In the genomic region with DNA sequence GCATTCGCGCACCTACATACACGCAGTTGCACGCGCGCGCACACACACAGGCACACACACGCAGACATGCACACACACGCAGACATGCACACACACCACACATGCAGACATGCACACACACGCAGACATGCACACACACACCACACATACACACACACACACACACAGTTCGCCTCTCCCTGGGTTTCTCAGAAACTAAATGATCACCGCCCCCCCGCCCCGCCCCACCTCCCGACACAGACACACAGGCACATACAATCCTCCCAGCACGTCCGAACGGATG, we compare ENCODE assay signal across 8 cellular contexts. TPM values are rescaled to one million over a fixed set of nuclear protein-coding genes. Genes with fewer than 3 reads are reported as not detected.
DNase-seq lines count a peak whose midpoint lies in the region; ATAC-seq, FAIRE-seq and TF ChIP-seq lines count a peak whose summit lies in the region.

No MANE protein-coding gene starts in this region.

- H3K27ac Mint-ChIP-seq in stimulated activated naive CD8-positive, alpha-beta T cell treated with anti-CD3 and anti-CD28 coated beads, Interleukin-15, Interleukin-2, amounts not matched to agents 100 ng/mL and 50 ng/mL, for 24 hours, result peak overlapping the region; percentile 39
- H3K27ac Mint-ChIP-seq in type B pancreatic cell, result peak overlapping the region; percentile 94

- CTCF ChIA-PET in GM12878 (lab: Yijun Ruan, JAX), result no interaction called here

- TF ChIP-seq RAD21 in GM12878 (IDR thresholded peaks at IDR 0.05; ENCODE audit: insufficient read depth, low read depth, low read length), result no peak

- POLR2A ChIA-PET in GM12878 (lab: Charles Lee), result no interaction called here

- peak overlapping the region; percentile 82 for H3K4me3 Mint-ChIP-seq in stimulated activated naive CD8-positive, alpha-beta T cell treated with anti-CD3 and anti-CD28 coated beads, Interleukin-15, Interleukin-2, amounts not matched to agents 100 ng/mL and 50 ng/mL, for 24 hours
- H3K4me3 Mint-ChIP-seq in type B pancreatic cell, result peak overlapping the region; percentile 100

- H3K9me3 ChIP-seq in GM12878 (replicated peaks; ENCODE audit: control insufficient read depth, insufficient read depth, low read length) (no peaks in the 10 kb centered on the region), lung (ENCODE audit: control insufficient read depth in 2 of 2, insufficient read depth in 1 of 2, low read length in 1 of 2) (no peaks in the 10 kb centered on the region)

- intact Hi-C loops in GM12878 (cut with micrococcal nuclease; ENCODE audit: unreplicated experiment), result loop anchor here (5.0 to 10.0 kb wide), 11 partner anchors 184 to 1576 kb away; no protein-coding TSS in a partner anchor

- H3K36me3 Mint-ChIP-seq in stimulated activated naive CD8-positive, alpha-beta T cell treated with anti-CD3 and anti-CD28 coated beads, Interleukin-15, Interleukin-2, amounts not matched to agents 100 ng/mL and 50 ng/mL, for 24 hours (ENCODE audit: low read depth), result no peaks in the 10 kb centered on the region
- peaks cover 7% of the 10 kb centered on the region for H3K36me3 Mint-ChIP-seq in type B pancreatic cell

- no peaks in the 10 kb centered on the region for H3K79me2 ChIP-seq in GM12878 (ENCODE audit: control insufficient read depth, insufficient read depth, low read length)

- TF ChIP-seq POLR2A in GM12878 (IDR thresholded peaks at IDR 0.05; ENCODE audit: low read depth, low read length), result no peak

- H3K4me1 ChIP-seq in GM12878 (ENCODE audit: control insufficient read depth, insufficient read depth, low read length) (peaks cover 14% of the 10 kb centered on the region), lung (ENCODE audit: control insufficient read depth in 2 of 2, insufficient read depth in 2 of 2, low read length in 2 of 2) (peaks cover 0 to 12% of the 10 kb centered on the region in 2 donors)

- peaks cover 48% of the 10 kb centered on the region for H3K27me3 Mint-ChIP-seq in stimulated activated naive CD8-positive, alpha-beta T cell treated with anti-CD3 and anti-CD28 coated beads, Interleukin-15, Interleukin-2, amounts not matched to agents 100 ng/mL and 50 ng/mL, for 24 hours
- H3K27me3 Mint-ChIP-seq in type B pancreatic cell, result peaks cover 40% of the 10 kb centered on the region

- RAD21 ChIA-PET in GM12878 (lab: Charles Lee; ENCODE audit: unreplicated experiment), result no interaction called here

- in situ Hi-C loops in GM12878 (cut with MboI), result loop anchor here (5.0 to 10.0 kb wide), 2 partner anchors 884 to 1846 kb away; no protein-coding TSS in a partner anchor

- no peak for TF ChIP-seq EP300 in GM12878 (IDR thresholded peaks at IDR 0.05; ENCODE audit: borderline replicate concordance in 1 of 2, control insufficient read depth in 1 of 2, low read depth in 2 of 2, low read length in 2 of 2)

- whole genome bisulfite sequencing in GM12878 (ENCODE audit: insufficient coverage, insufficient replicate concordance, low lambda C conversion rate, missing lambda C conversion rate), result 0% methylated on average over 13 of the region's 18 CpGs
- 2% methylated on average over 18 of the region's 18 CpGs for WGBS in lung, 2 donors

- H3K36me3 ChIP-seq in GM12878 (ENCODE audit: control insufficient read depth in 2 of 2, insufficient read depth in 2 of 2, low read length in 1 of 2) (no peaks in the 10 kb centered on the region), lung (ENCODE audit: control insufficient read depth in 2 of 2, insufficient read depth in 2 of 2, low read length in 2 of 2) (no peaks in the 10 kb centered on the region)

- no peak overlapping the region for H3K27ac ChIP-seq in GM12878 (ENCODE audit: control insufficient read depth, insufficient read depth)
- no peak overlapping the region for H3K27ac ChIP-seq in lung (ENCODE audit: low read depth in 1 of 2, low read length in 1 of 2)

- peaks cover 0 to 16% of the 10 kb centered on the region in 2 experiments; a peak in 3 of 4 replicates for H3K27me3 ChIP-seq in GM12878 (replicated peaks in 1 of 2; ENCODE audit: control insufficient read depth in 2 of 2, insufficient read depth in 2 of 2, low read length in 1 of 2)
- no peaks in the 10 kb centered on the region for H3K27me3 ChIP-seq in lung (ENCODE audit: control insufficient read depth, insufficient read depth)

- ATAC-seq in stimulated activated naive CD8-positive, alpha-beta T cell treated with anti-CD3 and anti-CD28 coated beads, Interleukin-15, Interleukin-2, amounts not matched to agents 100 U/mL and 50 U/mL, for 24 hours, result no peak
- ATAC-seq in GM12878 (no peak; the same call in 2 of the 3 replicates), lung (ENCODE audit: insufficient read depth, low FRiP score) (no peak), HG03159 (IDR thresholded peaks at IDR 0.05; ENCODE audit: unreplicated experiment) (no peak)

- no peak for DNase-seq in stimulated activated naive CD8-positive, alpha-beta T cell treated with anti-CD3 and anti-CD28 coated beads, Interleukin-15, Interleukin-2, amounts not matched to agents 100 U/mL and 50 U/mL, for 24 hours
- DNase-seq in GM12878 (ENCODE audit: low read depth, low spot score), result no peak
- DNase-seq in lung (ENCODE audit: low spot score), result no peak
- no peak for DNase-seq in type B pancreatic cell (ENCODE audit: extremely low spot score, unreplicated experiment)
- no peak for DNase-seq in 8988T
- no peak for DNase-seq in NCI-H1105 (lab: John Stamatoyannopoulos, UW)

- H3K4me1 Mint-ChIP-seq in stimulated activated naive CD8-positive, alpha-beta T cell treated with anti-CD3 and anti-CD28 coated beads, Interleukin-15, Interleukin-2, amounts not matched to agents 100 ng/mL and 50 ng/mL, for 24 hours (ENCODE audit: low read depth), result peaks cover 40% of the 10 kb centered on the region
- H3K4me1 Mint-ChIP-seq in type B pancreatic cell (ENCODE audit: unreplicated experiment), result peaks cover 33% of the 10 kb centered on the region

- no peak overlapping the region for H3K9ac ChIP-seq in GM12878 (ENCODE audit: control insufficient read depth, insufficient read depth, low read length)

- FAIRE-seq in GM12878 (lab: Jason Lieb, UNC), result no peak

- H3K4me3 ChIP-seq in GM12878, result peak overlapping the region; percentile 82; the same call in 1 of the 2 replicates
- H3K4me3 ChIP-seq in lung, result peak overlapping the region; percentile 72

- no peak for TF ChIP-seq CTCF in GM12878 (IDR thresholded peaks at IDR 0.05 in 2 of 3, conservative IDR thresholded peaks at IDR 0.05 in 1 of 3; ENCODE audit: control insufficient read depth in 2 of 3, extremely low read depth in 1 of 3, insufficient read depth in 1 of 3, low read depth in 3 of 3, low read length in 3 of 3)
- no peak for TF ChIP-seq CTCF in lung (IDR thresholded peaks at IDR 0.05; ENCODE audit: control extremely low read depth, extremely low read depth)
- TF ChIP-seq CTCF in type B pancreatic cell (conservative IDR thresholded peaks at IDR 0.05), result no peak

- no peak overlapping the region; the same call in 1 of the 2 replicates for H2AFZ ChIP-seq in GM12878 (ENCODE audit: control insufficient read depth, low read depth, low read length)

- no TSS peak for BruUV-seq in GM12878 (replicated peaks; lab: Mats Ljungman, UMichigan)

- SMC1A ChIA-PET in GM12878 (lab: Charles Lee; ENCODE audit: uncharacterized antibody, unreplicated experiment), result no interaction called here

- no peaks in the 10 kb centered on the region for H4K20me1 ChIP-seq in GM12878 (ENCODE audit: control insufficient read depth, insufficient read depth)

- no peaks in the 10 kb centered on the region for H3K9me3 Mint-ChIP-seq in stimulated activated naive CD8-positive, alpha-beta T cell treated with anti-CD3 and anti-CD28 coated beads, Interleukin-15, Interleukin-2, amounts not matched to agents 100 ng/mL and 50 ng/mL, for 24 hours
- no peaks in the 10 kb centered on the region for H3K9me3 Mint-ChIP-seq in type B pancreatic cell

- peak overlapping the region; percentile 33 for H3K4me2 ChIP-seq in GM12878 (ENCODE audit: control insufficient read depth, insufficient read depth)

TF ChIP-seq in GM12878, 131 proteins besides CTCF, POLR2A, EP300 and RAD21 (continues in another document):
- no peak for TF ChIP-seq GATAD2B (conservative IDR thresholded peaks at IDR 0.05; ENCODE audit: low read depth)

RNA-seq across cellular contexts. Expression of gene EPHA4, which starts 1.1 kb away (rescaled TPM):
- total RNA-seq in GM12878 (2013; cell fraction: nucleolus; rRNA removed), result 0.93 and 1.0 TPM in 2 replicates
- total RNA-seq in GM12878 (2014; rRNA removed) (0.11 and 0.23 TPM in 2 replicates), GM12878 (2014; rRNA removed; fragmentation: Illumina TruSeq; extraction: Trizol) (0.23 and 0.67 TPM in 2 replicates), GM12878 (2021) (0.33 and 0.35 TPM in 2 replicates), lung (10 to 100 TPM; 21.8 to 28.8 TPM), type B pancreatic cell (ENCODE audit: low replicate concordance) (78.3 and 82.4 TPM in 2 replicates)
- 0.24 TPM for polyA plus RNA-seq in GM12878 (2011; ENCODE audit: low read depth)
- polyA plus RNA-seq in GM12878 (2011; rRNA removed) (1.1 and 1.5 TPM in 2 replicates), GM12878 (2014; fragmentation: Illumina TruSeq; extraction: Trizol) (0.50 TPM in 1 of 2 replicates, not detected in the other), GM12878 (2014; fragmentation: Nextera tagmentation; extraction: Ambion mirVana) (under 1 TPM in 1 of 2 experiments, not detected in 1; 0.16 TPM), GM12878 (2014; rRNA removed) (0.06 and 0.14 TPM in 2 replicates), GM12878 (2016; fragmentation: Nextera tagmentation; extraction: Ambion mirVana) (under 1 TPM; 0.08 to 0.74 TPM), lung (1 to 10 TPM; 2.5 to 7.6 TPM)
- polyA plus RNA-seq in GM12878 (2011; cell fraction: cytosol; rRNA removed), result 1.3 and 1.6 TPM in 2 replicates
- 1.1 and 1.5 TPM in 2 replicates for polyA plus RNA-seq in GM12878 (2011; cell fraction: nucleus; rRNA removed)
- polyA plus RNA-seq in GM12878 (2012), result 0.35 and 0.42 TPM in 2 replicates
- polyA minus RNA-seq in GM12878 (2011; rRNA and poly(A)+ RNA removed), result 1.4 and 2.3 TPM in 2 replicates
- 0.94 and 1.8 TPM in 2 replicates for polyA minus RNA-seq in GM12878 (2011; cell fraction: cytosol; rRNA and poly(A)+ RNA removed)
- polyA minus RNA-seq in GM12878 (2011; cell fraction: nucleus; rRNA and poly(A)+ RNA removed), result 2.3 and 4.2 TPM in 2 replicates

Comparison
In these comparisons a context has a peak if more than half of its experiments do, and no peak if none do; other contexts are left out.
1. RNA of gene EPHA4, which starts 1.1 kb away (total RNA-seq): 78.3 to 82.4 TPM in type B pancreatic cell and 21.8 to 28.8 TPM in lung; 0.11 to 1.0 TPM in GM12878; every median in the first group is over 10 times any median in the second.